Comparison of ENCODE assay signal across 8 cellular contexts in the genomic region with DNA sequence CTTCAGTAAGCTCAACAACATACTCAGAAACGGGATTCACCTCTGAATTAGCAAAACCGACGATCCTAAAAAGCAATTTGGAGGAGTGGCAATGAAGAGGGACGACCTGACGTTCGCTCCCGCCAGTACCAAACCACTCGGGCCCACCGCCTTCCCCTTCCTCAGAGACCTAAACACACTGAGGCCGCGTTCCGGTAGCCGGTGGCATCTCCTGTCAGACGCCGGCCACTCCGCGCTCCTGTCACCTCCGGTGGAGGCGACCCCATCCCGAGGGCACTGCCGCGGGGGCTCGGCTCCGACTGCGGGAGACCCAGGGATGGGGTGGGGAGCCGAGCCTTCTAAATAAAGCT. TPM values are rescaled to one million over a fixed set of nuclear protein-coding genes. Genes with fewer than 3 reads are reported as not detected.
A peak's percentile ranks its signal among the peaks of the same experiment; 100 is the strongest.
DNase-seq lines count a peak whose midpoint lies in the region; ATAC-seq and TF ChIP-seq lines count a peak whose summit lies in the region.

No MANE protein-coding gene starts in this region.

- intact Hi-C loops in dorsolateral prefrontal cortex (cut with DNase I) (loop anchor here (1.0 to 10.0 kb wide), 6 partner anchors 11 to 414 kb away; a partner anchor contains a TSS), thyroid gland (cut with DNase I) (no loop called here)

- peak; percentile 4 for DNase-seq in NCI-H345 (lab: John Stamatoyannopoulos, UW)
- DNase-seq in NCI-H345 treated with DMSO at 0.1 percent for 48 hours (lab: John Stamatoyannopoulos, UW; ENCODE audit: unreplicated experiment), result no peak
- peak in 20 of 34 experiments; percentile 6 to 40 (median 18) for DNase-seq in T-cell
- peak in 1 of 10 donors; percentile 14 for DNase-seq in dorsolateral prefrontal cortex
- no peak for DNase-seq in mesothelial cell of epicardium (ENCODE audit: low spot score in 2 of 2, unreplicated experiment in 2 of 2)
- DNase-seq in thyroid gland, result peak; percentile 29 to 36
- no peak for DNase-seq in NCI-H774 (lab: John Stamatoyannopoulos, UW)

- ATAC-seq in HG03045 (IDR thresholded peaks at IDR 0.05; ENCODE audit: unreplicated experiment), result peak; percentile 17
- ATAC-seq in T-cell (replicated peaks in 1 of 4), result peak in 3 of 4 experiments; percentile 7 to 14 (median 12)

- POLR2A ChIA-PET in T-cell (lab: Charles Lee), result interaction anchor here (0.6 to 0.7 kb wide), 2 partner anchors 9 to 52 kb away, joined by 4 read pairs; a partner anchor contains a TSS

- peaks cover 37 to 43% of the 10 kb centered on the region in 2 donors for H3K4me1 ChIP-seq in thyroid gland

- peaks cover 8% of the 10 kb centered on the region for H3K36me3 Mint-ChIP-seq in T-cell
- no peaks in the 10 kb centered on the region for H3K36me3 Mint-ChIP-seq in mesothelial cell of epicardium

- H3K4me3 ChIP-seq in dorsolateral prefrontal cortex, result peak overlapping the region; percentile 63 to 100 (median 97)
- H3K4me3 ChIP-seq in thyroid gland (replicated peaks in 1 of 3), result peak overlapping the region; percentile 51 to 99 (median 94)

- H3K27me3 ChIP-seq in dorsolateral prefrontal cortex (no peaks in the 10 kb centered on the region), thyroid gland (no peaks in the 10 kb centered on the region)

- H3K27me3 Mint-ChIP-seq in T-cell (no peaks in the 10 kb centered on the region), mesothelial cell of epicardium (ENCODE audit: low read depth) (no peaks in the 10 kb centered on the region)

- no peaks in the 10 kb centered on the region for H3K9me3 ChIP-seq in thyroid gland

- CTCF ChIA-PET in T-cell (lab: Charles Lee), result interaction anchor here (0.6 to 0.9 kb wide), 3 partner anchors 49 to 326 kb away, joined by 3 to 7 read pairs (median 3); a partner anchor contains a TSS

- H3K4me3 Mint-ChIP-seq in T-cell, result peak overlapping the region; percentile 91 to 97 (median 96)
- H3K4me3 Mint-ChIP-seq in mesothelial cell of epicardium, result peak overlapping the region; percentile 91

- TF ChIP-seq CTCF in dorsolateral prefrontal cortex (IDR thresholded peaks at IDR 0.05 in 54 of 56, conservative IDR thresholded peaks at IDR 0.05 in 2 of 56; ENCODE audit: low read depth in 1 of 56, partially characterized antibody in 56 of 56) (no peak), mesothelial cell of epicardium (IDR thresholded peaks at IDR 0.05; ENCODE audit: unreplicated experiment) (no peak), thyroid gland (IDR thresholded peaks at IDR 0.05) (no peak)

- H3K4me1 Mint-ChIP-seq in T-cell, result peaks cover 50 to 74% (median 67%) of the 10 kb centered on the region in 3 donors
- peaks cover 22% of the 10 kb centered on the region for H3K4me1 Mint-ChIP-seq in mesothelial cell of epicardium

- no peak for TF ChIP-seq POLR2A in thyroid gland (IDR thresholded peaks at IDR 0.05)

- H3K27ac ChIP-seq in dorsolateral prefrontal cortex, result peak overlapping the region in 56 of 59 donors; percentile 4 to 96 (median 87)
- peak overlapping the region; percentile 82 to 98 (median 91) for H3K27ac ChIP-seq in thyroid gland

- H3K27ac Mint-ChIP-seq in T-cell, result peak overlapping the region; percentile 70 to 83
- peak overlapping the region; percentile 72 for H3K27ac Mint-ChIP-seq in mesothelial cell of epicardium

- no peaks in the 10 kb centered on the region for H3K9me3 Mint-ChIP-seq in T-cell
- H3K9me3 Mint-ChIP-seq in mesothelial cell of epicardium, result no peaks in the 10 kb centered on the region

- H3K36me3 ChIP-seq in thyroid gland, result no peaks in the 10 kb centered on the region

- WGBS in thyroid gland, 2 donors, result 0% methylated on average over 9 to 13 of the region's 26 CpGs

RNA-seq across cellular contexts. Expression of a gene that starts 0.6 kb away (rescaled TPM):
- total RNA-seq in T-cell (10 to 100 TPM; 34.0 to 42.7 (median 37.0) TPM), dorsolateral prefrontal cortex (10 to 100 TPM; 30.0 to 59.2 (median 44.9) TPM), mesothelial cell of epicardium (26.3 to 32.1 TPM (median 27.5 TPM) in 3 replicates), thyroid gland (10 to 100 TPM; 41.3 to 63.1 (median 47.8) TPM)

RNA-seq across cellular contexts. Expression of a gene that starts 11.4 kb away (rescaled TPM):
- 10 to 100 TPM; 12.0 to 16.3 (median 15.6) TPM for total RNA-seq in T-cell
- total RNA-seq in dorsolateral prefrontal cortex, result 10 to 100 TPM; 15.3 to 31.2 (median 21.3) TPM
- total RNA-seq in mesothelial cell of epicardium, result 20.5 to 21.4 TPM (median 21.0 TPM) in 3 replicates
- total RNA-seq in thyroid gland, result 10 to 100 TPM; 11.0 to 17.3 (median 15.4) TPM

RNA-seq across cellular contexts. Expression of a gene that starts 45.7 kb away (rescaled TPM):
- 10 to 100 TPM; 11.4 to 14.3 (median 13.3) TPM for total RNA-seq in T-cell
- total RNA-seq in dorsolateral prefrontal cortex, result 10 to 100 TPM; 19.8 to 73.6 (median 49.9) TPM
- total RNA-seq in mesothelial cell of epicardium, result 22.7 to 26.0 TPM (median 25.5 TPM) in 3 replicates
- 10 to 100 TPM; 10.4 to 13.4 (median 12.5) TPM for total RNA-seq in thyroid gland

RNA-seq across cellular contexts. Expression of a gene that starts 52.2 kb away (rescaled TPM):
- total RNA-seq in T-cell (100 to 1,000 TPM; 105 to 196 (median 118) TPM), dorsolateral prefrontal cortex (100 to 1,000 TPM in 74 of 120 experiments, 10 to 100 TPM in 46; 62.3 to 341 (median 107) TPM), mesothelial cell of epicardium (249 to 255 TPM (median 253 TPM) in 3 replicates), thyroid gland (100 to 1,000 TPM; 202 to 921 (median 592) TPM)

Comparison
In these comparisons a context has a peak if more than half of its experiments do, and no peak if none do; other contexts are left out.
1. DNase-seq: peak in NCI-H345 (single experiment), T-cell (20 of 34) and thyroid gland (2 of 2); none in NCI-H345 treated with DMSO at 0.1 percent for 48 hours (single experiment), mesothelial cell of epicardium (0 of 2) and NCI-H774 (single experiment).